Comparison of ENCODE assay signal across 7 cellular contexts in the genomic region with DNA sequence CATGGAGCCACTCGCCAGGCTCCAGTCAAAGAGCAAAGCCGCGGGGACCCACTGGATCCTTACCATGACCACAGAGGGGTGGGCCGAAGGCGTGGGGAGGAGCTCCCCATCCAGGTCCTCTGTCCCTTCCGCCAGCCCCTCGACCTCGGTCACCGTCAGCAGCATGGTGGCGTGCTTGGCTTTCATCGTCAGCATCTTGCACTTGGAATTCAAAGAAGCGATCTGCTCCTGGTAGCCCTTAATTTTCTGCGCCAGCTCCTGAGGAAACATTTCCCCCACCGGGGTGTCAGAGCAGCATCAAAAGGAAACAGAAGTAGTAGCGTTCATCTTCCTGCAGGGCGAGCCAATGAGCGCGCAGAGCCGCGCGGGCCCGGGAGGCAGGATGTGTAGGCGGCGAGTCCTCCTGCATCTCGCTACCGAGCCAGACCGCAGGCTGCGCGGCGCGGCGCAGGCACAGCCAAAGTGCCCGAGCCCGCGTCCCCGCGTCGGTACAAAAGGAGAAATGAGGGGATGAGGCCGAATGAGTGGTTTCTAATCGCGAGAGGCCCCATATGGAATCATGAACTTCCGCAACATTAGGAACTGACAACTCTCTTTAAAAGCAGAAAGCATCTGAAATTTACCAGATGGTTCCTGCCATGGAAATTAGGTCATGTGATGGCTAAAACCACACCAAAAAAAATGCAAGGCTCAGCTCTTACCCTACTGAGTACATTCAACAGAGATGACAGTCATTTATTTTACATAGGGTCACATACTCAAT.
A peak's percentile ranks its signal among the peaks of the same experiment; 100 is the strongest.
DNase-seq lines count a peak whose midpoint lies in the region; ATAC-seq, FAIRE-seq and TF ChIP-seq lines count a peak whose summit lies in the region.

No MANE protein-coding gene starts in this region.

- H3K4me3 ChIP-seq in WI38 (ENCODE audit: low read depth, low read length) (peak overlapping the region; percentile 75), cardiac fibroblast (replicated peaks in 1 of 2; ENCODE audit: low read depth in 2 of 2, low read length in 2 of 2) (peak overlapping the region; percentile 69 to 80)

- FAIRE-seq in GM18507 (lab: Jason Lieb, UNC): peak; percentile 93

- TF ChIP-seq CTCF in WI38 (IDR thresholded peaks at IDR 0.05; ENCODE audit: low read depth, low read length) (peak; percentile 62), cardiac fibroblast (IDR thresholded peaks at IDR 0.05; ENCODE audit: low read depth, low read length) (peak; percentile 61)

- ATAC-seq in HG02970 (IDR thresholded peaks at IDR 0.05; ENCODE audit: low FRiP score, unreplicated experiment): peak; percentile 96

- DNase-seq in GM18507 (ENCODE audit: extremely low spot score, insufficient read length, low read depth): peak; percentile 64
- peak; percentile 78 for DNase-seq in NCI-H2171 treated with DMSO at 0.1 percent for 48 hours (lab: John Stamatoyannopoulos, UW)
- DNase-seq in cardiac fibroblast (ENCODE audit: low read depth in 2 of 2): peak; percentile 90 to 93
- peak; percentile 87 for DNase-seq in inferior parietal cortex (ENCODE audit: extremely low spot score)
- peak; percentile 80 for DNase-seq in smooth muscle cell of the brain vasculature (ENCODE audit: low read depth, low spot score)

Comparison
In these comparisons a context has a peak if more than half of its experiments do, and no peak if none do; other contexts are left out.
1. Peak in every context shown above with its lines: DNase-seq, ATAC-seq and H3K4me3 ChIP-seq.